1 cellular context compared by ENCODE assay signal in the genomic region with DNA sequence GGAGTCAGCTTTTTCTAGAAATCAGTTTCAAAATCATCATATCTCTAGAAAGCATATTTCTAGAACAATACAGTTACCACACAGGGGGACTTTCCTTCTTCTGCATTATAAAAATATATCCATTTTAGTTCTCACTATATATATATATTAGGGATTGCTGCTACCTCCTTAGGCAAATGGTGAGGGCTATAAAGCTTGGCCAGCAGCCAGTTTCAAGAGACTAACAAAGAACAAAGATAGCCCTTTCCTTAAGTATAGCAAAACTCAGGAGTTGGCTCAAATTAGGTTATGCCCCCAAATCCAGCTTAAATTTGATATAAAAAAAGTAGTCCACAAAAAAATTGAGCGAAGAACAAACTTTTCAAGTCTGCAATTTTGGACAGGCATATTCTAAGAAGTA.
TF ChIP-seq lines count a peak whose summit lies in the region.

No MANE protein-coding gene starts in this region.

TF ChIP-seq in HepG2, 621 proteins besides CTCF, POLR2A, EP300 and RAD21 (continued from another document):
- TF ChIP-seq AHR (CRISPR knock-in tag; IDR thresholded peaks at IDR 0.05): no peak
- TF ChIP-seq NCOA5 (CRISPR knock-in tag; IDR thresholded peaks at IDR 0.05): no peak
- TF ChIP-seq PHF5A (CRISPR knock-in tag; IDR thresholded peaks at IDR 0.05; ENCODE audit: low read depth, unreplicated experiment): no peak
- TF ChIP-seq MEIS2 (CRISPR knock-in tag; IDR thresholded peaks at IDR 0.05): no peak
- TF ChIP-seq ESRRA (CRISPR knock-in tag; IDR thresholded peaks at IDR 0.05; ENCODE audit: low read depth): no peak
- no peak for TF ChIP-seq DR1 (CRISPR knock-in tag; IDR thresholded peaks at IDR 0.05)
- no peak for TF ChIP-seq ZNF326 (CRISPR knock-in tag; IDR thresholded peaks at IDR 0.05; ENCODE audit: borderline replicate concordance)
TF ChIP-seq in HepG2: peak in this region for 0.
